In genomic region chr16:3013491-3013951, GRCh38 we compare ENCODE assay signal across 1 cellular context.
TF ChIP-seq lines count a peak whose summit lies in the region.

No MANE protein-coding gene starts in this region.

TF ChIP-seq in IMR-90, 13 proteins besides CTCF, POLR2A, EP300 and RAD21:
- TF ChIP-seq BHLHE40 (IDR thresholded peaks at IDR 0.05; ENCODE audit: low read depth, low read length) (0 out of 2 replicates have a peak, but pooled peaks have one; percentile 22), MAFK (IDR thresholded peaks at IDR 0.05; ENCODE audit: low read depth, low read length) (no peak), RFX5 (IDR thresholded peaks at IDR 0.05; ENCODE audit: low read depth, low read length) (no peak), RCOR1 (IDR thresholded peaks at IDR 0.05; ENCODE audit: insufficient replicate concordance, low read length) (no peak), MAZ (IDR thresholded peaks at IDR 0.05; ENCODE audit: borderline replicate concordance, low read depth, low read length) (no peak), SMC3 (IDR thresholded peaks at IDR 0.05; ENCODE audit: low read depth, low read length) (no peak)
